Comparison of ENCODE assay signal across 20 cellular contexts in genomic region chr21:37241426-37241825, GRCh38.
"Had no signal": no experiment of that assay in that cellular context is flagged by ENCODE, and none has a peak within 500 bp of the region (broad histone marks: within the 10 kb centered on the region; RNA-seq: fewer than 3 reads in every experiment).

No MANE protein-coding gene starts in this region.

- H3K4me3 Mint-ChIP-seq: activated CD4-positive, alpha-beta memory T cell treated with anti-CD3 and anti-CD28 coated beads, Interleukin-2, amount 10 ng/mL, durations not matched to agents 7 days and 5 days; activated CD4-positive, alpha-beta T cell treated with anti-CD3 and anti-CD28 coated beads for 36 hours; nephron progenitor cell; T-helper 1 cell treated with Interleukin-12 subunit alpha and Interleukin-12 subunit beta and Interleukin-4 antibody, amounts not matched to agents 30 μg/mL and 1 μg/mL, for 36 hours had no signal

- H3K4me3 ChIP-seq: cardiac muscle cell, lower lobe of right lung, SJSA1, smooth muscle cell, upper lobe of right lung had no signal

- H3K27me3 ChIP-seq: cardiac muscle cell, foreskin keratinocyte, SJSA1, upper lobe of right lung had no signal

- H3K27me3 Mint-ChIP-seq: activated CD4-positive, alpha-beta memory T cell treated with anti-CD3 and anti-CD28 coated beads, Interleukin-2, amount 10 ng/mL, durations not matched to agents 7 days and 5 days; activated CD4-positive, alpha-beta T cell treated with anti-CD3 and anti-CD28 coated beads for 36 hours had no signal

- H3K27ac Mint-ChIP-seq: activated CD4-positive, alpha-beta memory T cell treated with anti-CD3 and anti-CD28 coated beads, Interleukin-2, amount 10 ng/mL, durations not matched to agents 7 days and 5 days; activated CD4-positive, alpha-beta T cell treated with anti-CD3 and anti-CD28 coated beads for 36 hours; T-helper 1 cell treated with Interleukin-12 subunit alpha and Interleukin-12 subunit beta and Interleukin-4 antibody, amounts not matched to agents 30 μg/mL and 1 μg/mL, for 36 hours had no signal

- H3K4me2 ChIP-seq: smooth muscle cell had no signal

- H3K27ac ChIP-seq: cardiac muscle cell, foreskin keratinocyte, lower lobe of right lung, SJSA1, upper lobe of right lung had no signal

- H3K9me3 ChIP-seq: lower lobe of right lung, SJSA1, upper lobe of right lung had no signal

- H3K9me3 Mint-ChIP-seq: activated CD4-positive, alpha-beta memory T cell treated with anti-CD3 and anti-CD28 coated beads, Interleukin-2, amount 10 ng/mL, durations not matched to agents 7 days and 5 days; T-helper 1 cell treated with Interleukin-12 subunit alpha and Interleukin-12 subunit beta and Interleukin-4 antibody, amounts not matched to agents 30 μg/mL and 1 μg/mL, for 36 hours had no signal

- ATAC-seq: foreskin keratinocyte, lower lobe of right lung, sciatic nerve, upper lobe of right lung had no signal

- H3K4me1 ChIP-seq: foreskin keratinocyte, SJSA1 had no signal

- DNase-seq: activated CD4-positive, alpha-beta memory T cell treated with anti-CD3 and anti-CD28 coated beads, Interleukin-2, amount 10 ng/mL, durations not matched to agents 7 days and 5 days; activated CD4-positive, alpha-beta T cell treated with anti-CD3 and anti-CD28 coated beads for 36 hours; activated CD8-positive, alpha-beta memory T cell treated with anti-CD3 and anti-CD28 coated beads, Interleukin-2, amount 50 U/mL, for 48 hours; activated naive CD4-positive, alpha-beta T cell treated with anti-CD3 and anti-CD28 coated beads, Interleukin-2, amount 50 U/mL, for 16 hours; amniotic stem cell; dermis blood vessel endothelial cell; foreskin keratinocyte; glutamatergic neuron; hippocampal formation; islet precursor cell; lower lobe of right lung; nephron progenitor cell; nucleus accumbens; stimulated activated CD4-positive, alpha-beta T cell treated with anti-CD3 and anti-CD28 coated beads, Interleukin-4, amount 100 ng/mL, for 1 hour; upper lobe of right lung had no signal
